In the genomic region with DNA sequence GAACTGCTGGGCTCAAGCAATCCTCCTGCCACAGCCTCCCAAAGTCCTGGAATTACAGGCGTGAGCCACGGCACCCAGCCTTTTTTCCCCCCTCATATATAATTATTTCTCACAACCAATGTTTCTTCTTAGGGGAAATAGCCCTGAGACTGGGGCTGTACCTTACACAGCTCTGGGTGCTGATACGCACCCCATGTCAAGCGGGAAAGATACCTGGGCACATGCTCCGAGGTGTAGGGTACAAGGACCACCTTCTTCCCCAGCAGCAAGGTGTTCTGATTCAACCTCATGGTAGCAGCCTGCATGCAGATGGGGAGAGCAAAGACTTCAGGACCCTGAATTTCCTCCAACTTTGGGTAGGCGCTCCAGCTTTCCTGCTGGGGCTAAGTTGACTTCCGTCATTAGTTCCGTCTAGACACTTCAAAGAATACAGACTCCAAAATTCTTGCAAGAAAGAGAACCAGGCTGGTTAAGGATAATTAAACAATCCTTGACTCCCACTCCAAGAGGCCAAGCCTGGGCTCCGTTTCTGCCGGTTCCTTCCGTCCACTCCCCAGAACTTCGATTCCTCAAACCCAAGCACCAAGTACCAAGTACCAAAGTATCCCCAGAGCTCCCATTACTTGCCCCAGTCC, we compare ENCODE assay signal across 8 cellular contexts. TPM values are rescaled to one million over a fixed set of nuclear protein-coding genes. Genes with fewer than 3 reads are reported as not detected.
DNase-seq lines count a peak whose midpoint lies in the region; FAIRE-seq and TF ChIP-seq lines count a peak whose summit lies in the region.

No MANE protein-coding gene starts in this region.

- peak overlapping the region; percentile 92 for H2AFZ ChIP-seq in keratinocyte (ENCODE audit: control insufficient read depth, low read length)

- H3K4me1 Mint-ChIP-seq in T-helper 1 cell treated with Interleukin-12 subunit alpha and Interleukin-12 subunit beta and Interleukin-4 antibody, amounts not matched to agents 30 μg/mL and 1 μg/mL, for 36 hours (ENCODE audit: low read depth) = peaks cover 60% of the 10 kb centered on the region
- H3K4me1 Mint-ChIP-seq in activated T-helper 2 cell treated with anti-CD3 and anti-CD28 coated beads, Interferon-gamma antibody, Interleukin-2, Interleukin-4, amounts not matched to agents 10 μg/mL and 5 μg/mL and 100 μg/mL, durations not matched to agents 14 hours and 24 hours and 36 hours (ENCODE audit: low read depth) = peaks cover 47% of the 10 kb centered on the region

- H3K4me2 ChIP-seq in keratinocyte (ENCODE audit: control insufficient read depth, extremely low read depth, insufficient read depth, low read depth, low read length) = peak overlapping the region; percentile 91

- H3K4me3 ChIP-seq in keratinocyte (ENCODE audit: control insufficient read depth in 2 of 3, extremely low read depth in 1 of 3, insufficient read depth in 2 of 3, low read depth in 1 of 3, low read length in 3 of 3) (peak overlapping the region; percentile 87 to 96 (median 95)), subcutaneous abdominal adipose tissue (ENCODE audit: low read depth in 1 of 5, low read length in 5 of 5) (peak overlapping the region; percentile 86 to 96 (median 93))

- H3K27me3 Mint-ChIP-seq in T-helper 1 cell treated with Interleukin-12 subunit alpha and Interleukin-12 subunit beta and Interleukin-4 antibody, amounts not matched to agents 30 μg/mL and 1 μg/mL, for 36 hours (ENCODE audit: low read depth) = no peaks in the 10 kb centered on the region
- no peaks in the 10 kb centered on the region for H3K27me3 Mint-ChIP-seq in activated T-helper 2 cell treated with anti-CD3 and anti-CD28 coated beads, Interferon-gamma antibody, Interleukin-2, Interleukin-4, amounts not matched to agents 10 μg/mL and 5 μg/mL and 100 μg/mL, durations not matched to agents 14 hours and 24 hours and 36 hours (ENCODE audit: low read depth)

- H4K20me1 ChIP-seq in keratinocyte (ENCODE audit: control insufficient read depth, extremely low read depth, insufficient read depth, low read length) = no peaks in the 10 kb centered on the region

- in situ Hi-C loops in G401 (cut with HindIII; ENCODE audit: low sequenced_read_pairs) = no loop called here

- DNase-seq in T-helper 1 cell = no peak
- DNase-seq in activated T-helper 2 cell treated with anti-CD3 and anti-CD28 coated beads, Interferon-gamma antibody, Interleukin-2, Interleukin-4, amounts not matched to agents 10 μg/mL and 5 μg/mL and 100 μg/mL, durations not matched to agents 14 hours and 24 hours and 36 hours (ENCODE audit: low spot score) = no peak
- DNase-seq in keratinocyte (ENCODE audit: low read depth, low spot score) = no peak
- DNase-seq in retina = no peak
- DNase-seq in G401 (ENCODE audit: low spot score) = no peak
- no peak for DNase-seq in HTR-8/SVneo (ENCODE audit: insufficient read length, low spot score)

- H3K9me1 ChIP-seq in keratinocyte (ENCODE audit: control insufficient read depth, extremely low read depth, insufficient read depth, low read length) = no peaks in the 10 kb centered on the region

- H3K27ac ChIP-seq in keratinocyte (ENCODE audit: control insufficient read depth, insufficient read depth, low read length) = peak overlapping the region; percentile 62
- H3K27ac ChIP-seq in subcutaneous abdominal adipose tissue (ENCODE audit: low read depth, low read length) = peak overlapping the region; percentile 79

- H3K27me3 ChIP-seq in keratinocyte (ENCODE audit: control insufficient read depth, extremely low read depth, insufficient read depth, low read length) = no peaks in the 10 kb centered on the region
- no peaks in the 10 kb centered on the region for H3K27me3 ChIP-seq in subcutaneous abdominal adipose tissue (ENCODE audit: control insufficient read depth in 5 of 5, insufficient read depth in 4 of 5, low read length in 5 of 5)

- H3K9me3 Mint-ChIP-seq in T-helper 1 cell treated with Interleukin-12 subunit alpha and Interleukin-12 subunit beta and Interleukin-4 antibody, amounts not matched to agents 30 μg/mL and 1 μg/mL, for 36 hours = no peaks in the 10 kb centered on the region
- no peaks in the 10 kb centered on the region for H3K9me3 Mint-ChIP-seq in activated T-helper 2 cell treated with anti-CD3 and anti-CD28 coated beads, Interferon-gamma antibody, Interleukin-2, Interleukin-4, amounts not matched to agents 10 μg/mL and 5 μg/mL and 100 μg/mL, durations not matched to agents 14 hours and 24 hours and 36 hours

- H3K79me2 ChIP-seq in keratinocyte (ENCODE audit: control insufficient read depth, insufficient read depth, low read length) = peaks cover 36% of the 10 kb centered on the region

- peak; percentile 32 for FAIRE-seq in keratinocyte (lab: Jason Lieb, UNC)
- no peak for FAIRE-seq in HTR-8/SVneo (lab: Jason Lieb, UNC)

- intact Hi-C loops in activated T-helper 2 cell treated with anti-CD3 and anti-CD28 coated beads, Interferon-gamma antibody, Interleukin-2, Interleukin-4, amounts not matched to agents 10 μg/mL and 5 μg/mL and 100 μg/mL, durations not matched to agents 14 hours and 24 hours and 36 hours (cut with micrococcal nuclease) = loop anchor here (1.0 kb wide), 1 partner anchor 27 kb away; the partner anchor contains the start of gene NHERF1

- peaks cover 31 to 45% of the 10 kb centered on the region in 2 experiments for H3K36me3 ChIP-seq in keratinocyte (ENCODE audit: control insufficient read depth in 2 of 2, extremely low read depth in 1 of 2, insufficient read depth in 2 of 2, low read length in 2 of 2)
- H3K36me3 ChIP-seq in subcutaneous abdominal adipose tissue (ENCODE audit: control insufficient read depth in 5 of 5, insufficient read depth in 5 of 5, low read length in 5 of 5) = peaks cover 0 to 46% (median 42%) of the 10 kb centered on the region in 5 donors

- H3K4me3 Mint-ChIP-seq in T-helper 1 cell treated with Interleukin-12 subunit alpha and Interleukin-12 subunit beta and Interleukin-4 antibody, amounts not matched to agents 30 μg/mL and 1 μg/mL, for 36 hours = peak overlapping the region; percentile 99
- peak overlapping the region; percentile 99 for H3K4me3 Mint-ChIP-seq in activated T-helper 2 cell treated with anti-CD3 and anti-CD28 coated beads, Interferon-gamma antibody, Interleukin-2, Interleukin-4, amounts not matched to agents 10 μg/mL and 5 μg/mL and 100 μg/mL, durations not matched to agents 14 hours and 24 hours and 36 hours (ENCODE audit: low read depth)

- TF ChIP-seq CTCF in keratinocyte (optimal IDR thresholded peaks at IDR 0.05 in 1 of 3, IDR thresholded peaks at IDR 0.05 in 1 of 3, conservative IDR thresholded peaks at IDR 0.05 in 1 of 3; ENCODE audit: extremely low read depth in 1 of 3, insufficient read depth in 2 of 3, low read length in 3 of 3) = no peak

- dilution Hi-C loops in keratinocyte (cut with MboI; ENCODE audit: extremely low pct_ligation_motif_present, low sequenced_read_pairs) = no loop called here

- peaks cover 28% of the 10 kb centered on the region for H3K36me3 Mint-ChIP-seq in T-helper 1 cell treated with Interleukin-12 subunit alpha and Interleukin-12 subunit beta and Interleukin-4 antibody, amounts not matched to agents 30 μg/mL and 1 μg/mL, for 36 hours (ENCODE audit: low read depth)
- H3K36me3 Mint-ChIP-seq in activated T-helper 2 cell treated with anti-CD3 and anti-CD28 coated beads, Interferon-gamma antibody, Interleukin-2, Interleukin-4, amounts not matched to agents 10 μg/mL and 5 μg/mL and 100 μg/mL, durations not matched to agents 14 hours and 24 hours and 36 hours (ENCODE audit: low read depth) = peaks cover 46% of the 10 kb centered on the region

- H3K27ac Mint-ChIP-seq in T-helper 1 cell treated with Interleukin-12 subunit alpha and Interleukin-12 subunit beta and Interleukin-4 antibody, amounts not matched to agents 30 μg/mL and 1 μg/mL, for 36 hours = peak overlapping the region; percentile 93
- peak overlapping the region; percentile 90 for H3K27ac Mint-ChIP-seq in activated T-helper 2 cell treated with anti-CD3 and anti-CD28 coated beads, Interferon-gamma antibody, Interleukin-2, Interleukin-4, amounts not matched to agents 10 μg/mL and 5 μg/mL and 100 μg/mL, durations not matched to agents 14 hours and 24 hours and 36 hours

- H3K9ac ChIP-seq in keratinocyte (ENCODE audit: control insufficient read depth, extremely low read depth, insufficient read depth, low read length) (peak overlapping the region; percentile 81), subcutaneous abdominal adipose tissue (ENCODE audit: low read length in 5 of 5) (peak overlapping the region; percentile 86 to 91 (median 87))

- H3K9me3 ChIP-seq in keratinocyte (ENCODE audit: control insufficient read depth, low read depth, low read length) (no peaks in the 10 kb centered on the region), subcutaneous abdominal adipose tissue (ENCODE audit: control insufficient read depth in 5 of 5, low read length in 5 of 5) (no peaks in the 10 kb centered on the region)

- H3K4me1 ChIP-seq in keratinocyte (ENCODE audit: control insufficient read depth, extremely low read depth, insufficient read depth, low read length) = peaks cover 8% of the 10 kb centered on the region
- H3K4me1 ChIP-seq in subcutaneous abdominal adipose tissue (ENCODE audit: control insufficient read depth in 5 of 5, insufficient read depth in 5 of 5, low read length in 5 of 5) = peaks cover 12 to 47% (median 28%) of the 10 kb centered on the region in 5 donors

RNA-seq across cellular contexts. Expression of gene NAT9, which starts 0.6 kb away (rescaled TPM):
- 55.3 TPM in 2 replicates for total RNA-seq in activated T-helper 2 cell treated with anti-CD3 and anti-CD28 coated beads, Interferon-gamma antibody, Interleukin-2, Interleukin-4, amounts not matched to agents 10 μg/mL and 5 μg/mL and 100 μg/mL, durations not matched to agents 14 hours and 24 hours and 36 hours
- 34.6 to 49.8 TPM (median 36.9 TPM) in 3 replicates for polyA plus RNA-seq in keratinocyte
- 31.2 TPM for polyA plus RNA-seq in keratinocyte (2011; ENCODE audit: low read depth)
- 15.9 and 21.8 TPM in 2 replicates for polyA plus RNA-seq in keratinocyte (2011; cell fraction: cytosol; rRNA removed)
- 135 and 136 TPM in 2 replicates for polyA plus RNA-seq in keratinocyte (2011; cell fraction: nucleus; rRNA removed)
- 39.2 and 43.4 TPM in 2 replicates for polyA plus RNA-seq in keratinocyte (2012; ENCODE audit: low replicate concordance)
- 24.3 to 33.1 TPM (median 26.9 TPM) in 3 replicates for polyA minus RNA-seq in keratinocyte
- polyA minus RNA-seq in keratinocyte (2011; cell fraction: cytosol; rRNA and poly(A)+ RNA removed) = 15.2 TPM
- polyA minus RNA-seq in keratinocyte (2011; cell fraction: nucleus; rRNA and poly(A)+ RNA removed) = 26.9 and 35.3 TPM in 2 replicates
- total RNA-seq in G401 (2014; rRNA removed; shearing (Covaris generic)) = 31.0 and 32.7 TPM in 2 replicates

RNA-seq across cellular contexts. Expression of gene NHERF1, which starts 27.1 kb away (rescaled TPM):
- total RNA-seq in activated T-helper 2 cell treated with anti-CD3 and anti-CD28 coated beads, Interferon-gamma antibody, Interleukin-2, Interleukin-4, amounts not matched to agents 10 μg/mL and 5 μg/mL and 100 μg/mL, durations not matched to agents 14 hours and 24 hours and 36 hours = 129 and 133 TPM in 2 replicates
- polyA plus RNA-seq in keratinocyte = 30.6 to 48.8 TPM (median 45.6 TPM) in 3 replicates
- 11.9 TPM for polyA plus RNA-seq in keratinocyte (2011; ENCODE audit: low read depth)
- polyA plus RNA-seq in keratinocyte (2011; cell fraction: cytosol; rRNA removed) = 36.4 and 42.2 TPM in 2 replicates
- 33.6 and 37.3 TPM in 2 replicates for polyA plus RNA-seq in keratinocyte (2011; cell fraction: nucleus; rRNA removed)
- 28.0 and 41.5 TPM in 2 replicates for polyA plus RNA-seq in keratinocyte (2012; ENCODE audit: low replicate concordance)
- polyA minus RNA-seq in keratinocyte = 37.5 to 59.3 TPM (median 43.8 TPM) in 3 replicates
- 28.4 TPM for polyA minus RNA-seq in keratinocyte (2011; cell fraction: cytosol; rRNA and poly(A)+ RNA removed)
- 11.5 and 12.3 TPM in 2 replicates for polyA minus RNA-seq in keratinocyte (2011; cell fraction: nucleus; rRNA and poly(A)+ RNA removed)
- total RNA-seq in G401 (2014; rRNA removed; shearing (Covaris generic)) = 82.3 and 90.0 TPM in 2 replicates

RNA-seq across cellular contexts. Expression of gene RAB37, which starts 38.5 kb away (rescaled TPM):
- total RNA-seq in activated T-helper 2 cell treated with anti-CD3 and anti-CD28 coated beads, Interferon-gamma antibody, Interleukin-2, Interleukin-4, amounts not matched to agents 10 μg/mL and 5 μg/mL and 100 μg/mL, durations not matched to agents 14 hours and 24 hours and 36 hours = 9.7 and 12.1 TPM in 2 replicates
- polyA plus RNA-seq in keratinocyte = 0.03 to 0.09 TPM (median 0.05 TPM) in 3 replicates
- polyA plus RNA-seq in keratinocyte (2011; ENCODE audit: low read depth) = not detected
- 0.03 and 0.07 TPM in 2 replicates for polyA plus RNA-seq in keratinocyte (2011; cell fraction: cytosol; rRNA removed)
- polyA plus RNA-seq in keratinocyte (2011; cell fraction: nucleus; rRNA removed) = 0.09 and 0.17 TPM in 2 replicates
- polyA plus RNA-seq in keratinocyte (2012; ENCODE audit: low replicate concordance) = 0.08 TPM in 1 of 2 replicates, not detected in the other
- polyA minus RNA-seq in keratinocyte = not detected in 3 replicates
- not detected for polyA minus RNA-seq in keratinocyte (2011; cell fraction: cytosol; rRNA and poly(A)+ RNA removed)
- not detected in 2 replicates for polyA minus RNA-seq in keratinocyte (2011; cell fraction: nucleus; rRNA and poly(A)+ RNA removed)
- 1.4 and 4.2 TPM in 2 replicates for total RNA-seq in G401 (2014; rRNA removed; shearing (Covaris generic))
